In genomic region chr3:49531218-49531617, GRCh38 we compare ENCODE assay signal across 31 cellular contexts. TPM values are rescaled to one million over a fixed set of nuclear protein-coding genes. Genes with fewer than 3 reads are reported as not detected.
"Had no signal": no experiment of that assay in that cellular context is flagged by ENCODE, and none has a peak within 500 bp of the region (broad histone marks: within the 10 kb centered on the region; RNA-seq: fewer than 3 reads in every experiment).

No MANE protein-coding gene starts in this region.

- H3K4me3 Mint-ChIP-seq: activated CD4-positive, alpha-beta memory T cell treated with anti-CD3 and anti-CD28 coated beads, Interleukin-2, amount 10 ng/mL, durations not matched to agents 7 days and 5 days; activated CD4-positive, alpha-beta T cell treated with anti-CD3 and anti-CD28 coated beads, Interleukin-2, amount 10 ng/mL, durations not matched to agents 7 days and 5 days; activated naive CD8-positive, alpha-beta T cell; activated T-cell treated with anti-CD3 and anti-CD28 coated beads, Interleukin-2, amount 50 U/mL, for 24 hours; activated T-cell treated with anti-CD3 and anti-CD28 coated beads, Interleukin-2, amount 50 U/mL, for 72 hours; central memory CD8-positive, alpha-beta T cell; dendritic cell treated with granulocyte-macrophage colony-stimulating factor and Interleukin-4, amounts not matched to agents 40 ng/mL and 50 ng/mL, for 4 days; endodermal cell had no signal

- H3K9me3 Mint-ChIP-seq: activated CD4-positive, alpha-beta memory T cell treated with anti-CD3 and anti-CD28 coated beads, Interleukin-2, amount 10 ng/mL, durations not matched to agents 7 days and 5 days; activated CD4-positive, alpha-beta T cell treated with anti-CD3 and anti-CD28 coated beads, Interleukin-2, amount 10 ng/mL, durations not matched to agents 7 days and 5 days; activated T-cell treated with anti-CD3 and anti-CD28 coated beads, Interleukin-2, amount 50 U/mL, for 24 hours; activated T-cell treated with anti-CD3 and anti-CD28 coated beads, Interleukin-2, amount 50 U/mL, for 72 hours; central memory CD8-positive, alpha-beta T cell; dendritic cell treated with granulocyte-macrophage colony-stimulating factor and Interleukin-4, amounts not matched to agents 40 ng/mL and 50 ng/mL, for 4 days; endodermal cell had no signal

- H3K4me3 ChIP-seq: coronary artery, dorsolateral prefrontal cortex had no signal

- FAIRE-seq: astrocyte, bronchial epithelial cell, frontal cortex had no signal

- H3K27me3 Mint-ChIP-seq: activated CD4-positive, alpha-beta memory T cell treated with anti-CD3 and anti-CD28 coated beads, Interleukin-2, amount 10 ng/mL, durations not matched to agents 7 days and 5 days; activated CD4-positive, alpha-beta T cell treated with anti-CD3 and anti-CD28 coated beads, Interleukin-2, amount 10 ng/mL, durations not matched to agents 7 days and 5 days; activated naive CD8-positive, alpha-beta T cell; activated T-cell treated with anti-CD3 and anti-CD28 coated beads, Interleukin-2, amount 50 U/mL, for 24 hours; central memory CD8-positive, alpha-beta T cell; dendritic cell treated with granulocyte-macrophage colony-stimulating factor and Interleukin-4, amounts not matched to agents 40 ng/mL and 50 ng/mL, for 4 days had no signal

- H3K27ac Mint-ChIP-seq: activated CD4-positive, alpha-beta memory T cell treated with anti-CD3 and anti-CD28 coated beads, Interleukin-2, amount 10 ng/mL, durations not matched to agents 7 days and 5 days; activated CD4-positive, alpha-beta T cell treated with anti-CD3 and anti-CD28 coated beads, Interleukin-2, amount 10 ng/mL, durations not matched to agents 7 days and 5 days; activated naive CD8-positive, alpha-beta T cell; activated T-cell treated with anti-CD3 and anti-CD28 coated beads, Interleukin-2, amount 50 U/mL, for 24 hours; activated T-cell treated with anti-CD3 and anti-CD28 coated beads, Interleukin-2, amount 50 U/mL, for 72 hours; dendritic cell treated with granulocyte-macrophage colony-stimulating factor and Interleukin-4, amounts not matched to agents 40 ng/mL and 50 ng/mL, for 4 days; endodermal cell had no signal

- DNase-seq: activated CD4-positive, alpha-beta memory T cell treated with anti-CD3 and anti-CD28 coated beads, Interleukin-2, amount 10 ng/mL, durations not matched to agents 7 days and 5 days; activated CD4-positive, alpha-beta T cell treated with anti-CD3 and anti-CD28 coated beads for 1 hour; activated CD4-positive, alpha-beta T cell treated with anti-CD3 and anti-CD28 coated beads for 4 hours; activated CD4-positive, alpha-beta T cell treated with anti-CD3 and anti-CD28 coated beads, Interleukin-2, amount 10 ng/mL, durations not matched to agents 7 days and 5 days; activated CD4-positive, alpha-beta T cell treated with anti-CD3 and anti-CD28 coated beads, Interleukin-2, amount 50 U/mL, for 4 hours; activated CD4-positive, CD25-positive, alpha-beta regulatory T cell; activated CD8-positive, alpha-beta memory T cell treated with anti-CD3 and anti-CD28 coated beads, Interleukin-2, amount 50 U/mL, for 48 hours; activated effector memory CD4-positive, alpha-beta T cell treated with Interleukin-2 at 50 U/mL for 16 hours; activated gamma-delta T cell treated with Interleukin-2 at 50 U/mL for 16 hours; activated naive CD4-positive, alpha-beta T cell treated with anti-CD3 and anti-CD28 coated beads, Interleukin-2, amount 50 U/mL, for 16 hours; activated naive CD4-positive, alpha-beta T cell treated with Interleukin-2 at 50 U/mL for 16 hours; activated T-cell treated with anti-CD3 and anti-CD28 coated beads for 4 hours; activated T-cell treated with anti-CD3 and anti-CD28 coated beads, Interleukin-2, amount 50 U/mL, for 24 hours; activated T-cell treated with anti-CD3 and anti-CD28 coated beads, Interleukin-2, amount 50 U/mL, for 72 hours; amniotic stem cell; anterior cingulate cortex; brain microvascular endothelial cell; dorsolateral prefrontal cortex; effector memory CD4-positive, alpha-beta T cell; endodermal cell; foreskin fibroblast; glutamatergic neuron; T-helper 2 cell had no signal

- H3K27me3 ChIP-seq: brain microvascular endothelial cell, dorsolateral prefrontal cortex had no signal

- H3K4me1 Mint-ChIP-seq: endodermal cell had no signal

- H3K27ac ChIP-seq: brain microvascular endothelial cell, coronary artery, dorsolateral prefrontal cortex had no signal

- ATAC-seq: activated T-cell treated with anti-CD3 and anti-CD28 coated beads, Interleukin-2, amount 50 U/mL, for 72 hours; esophagus mucosa had no signal

RNA-seq across cellular contexts. Expression of gene BSN, which starts 23.1 kb away (rescaled TPM):
- total RNA-seq: bronchial epithelial cell had no signal
